ENCODE assay signal across 22 cellular contexts in genomic region chr1:99171126-99171813, GRCh38.
DNase-seq lines count a peak whose midpoint lies in the region; ATAC-seq, FAIRE-seq and TF ChIP-seq lines count a peak whose summit lies in the region.
"Had no signal": no experiment of that assay in that cellular context is flagged by ENCODE, and none has a peak within 500 bp of the region (broad histone marks: within the 10 kb centered on the region; RNA-seq: fewer than 3 reads in every experiment).

No MANE protein-coding gene starts in this region.

- no peak overlapping the region for H4K5ac ChIP-seq in H9 (ENCODE audit: insufficient read length, low read depth, low read length)

- no peaks in the 10 kb centered on the region for H3K27me3 ChIP-seq in H9 (ENCODE audit: insufficient read depth, low read length)
- no peaks in the 10 kb centered on the region for H3K27me3 ChIP-seq in CD8-positive, alpha-beta memory T cell (ENCODE audit: insufficient read depth, low read length, poor library complexity, severe bottlenecking)
- H3K27me3 ChIP-seq in CD4-positive, alpha-beta memory T cell (ENCODE audit: insufficient read depth, low read length) = no peaks in the 10 kb centered on the region
- H3K27me3 ChIP-seq: Peyer's patch, SJSA1 had no signal

- H4K20me1 ChIP-seq in H9 (ENCODE audit: control insufficient read depth, insufficient read depth, insufficient read length) = no peaks in the 10 kb centered on the region

- no peak overlapping the region for H3K18ac ChIP-seq in H9 (ENCODE audit: insufficient read length, low read depth, low read length)

- no peak overlapping the region for H3T11ph ChIP-seq in H9 (ENCODE audit: low read length)

- H3K14ac ChIP-seq in H9 (ENCODE audit: insufficient read depth, low read length) = no peak overlapping the region

- no peak overlapping the region for H2BK20ac ChIP-seq in H9 (ENCODE audit: low read depth, low read length, poor library complexity, severe bottlenecking)

- no peaks in the 10 kb centered on the region for H3K9me3 ChIP-seq in H9 (ENCODE audit: control insufficient read depth, low read depth, low read length)
- H3K9me3 ChIP-seq in CD8-positive, alpha-beta memory T cell (ENCODE audit: low read length) = no peaks in the 10 kb centered on the region
- no peaks in the 10 kb centered on the region for H3K9me3 ChIP-seq in CD4-positive, alpha-beta memory T cell (ENCODE audit: control insufficient read depth in 1 of 2, low read length in 2 of 2)
- H3K9me3 ChIP-seq: Peyer's patch, SJSA1, thoracic aorta had no signal

- H3K4me1 ChIP-seq in H9 (ENCODE audit: insufficient read depth, low read length) = no peaks in the 10 kb centered on the region
- no peaks in the 10 kb centered on the region for H3K4me1 ChIP-seq in CD8-positive, alpha-beta memory T cell (ENCODE audit: insufficient read depth, low read length)
- H3K4me1 ChIP-seq in CD4-positive, alpha-beta memory T cell (ENCODE audit: insufficient read depth, low read length) = no peaks in the 10 kb centered on the region
- H3K4me1 ChIP-seq: parathyroid adenoma, Peyer's patch had no signal

- H3K4me1 Mint-ChIP-seq in H9 (no peaks in the 10 kb centered on the region), progenitor cell of endocrine pancreas (ENCODE audit: low read depth) (peaks cover 17% of the 10 kb centered on the region)
- no peaks in the 10 kb centered on the region for H3K4me1 Mint-ChIP-seq in CD8-positive, alpha-beta memory T cell
- H3K4me1 Mint-ChIP-seq in CD4-positive, alpha-beta memory T cell = no peaks in the 10 kb centered on the region
- H3K4me1 Mint-ChIP-seq: natural killer cell; stimulated activated naive B cell treated with anti-CD40 and anti-IgM and Interleukin-4, amounts not matched to agents 10 μg/mL and 1 μg/mL and 100 μg/mL, for 72 hours had no signal

- no peak overlapping the region for H2BK5ac ChIP-seq in H9 (ENCODE audit: insufficient read length, low read length)

- ATAC-seq in HG03196 (IDR thresholded peaks at IDR 0.05; ENCODE audit: unreplicated experiment) = no peak
- ATAC-seq: CD8-positive, alpha-beta T cell; natural killer cell; stimulated activated naive B cell treated with anti-CD40 and anti-IgM and Interleukin-4, amounts not matched to agents 10 μg/mL and 1 μg/mL and 100 μg/mL, for 72 hours had no signal

- no peaks in the 10 kb centered on the region for H3K79me1 ChIP-seq in H9 (ENCODE audit: insufficient read depth, low read depth, low read length, poor library complexity, severe bottlenecking)

- no peak overlapping the region for H3K4me2 ChIP-seq in H9 (ENCODE audit: insufficient read depth, insufficient read length, low read length)

- H3K56ac ChIP-seq in H9 (ENCODE audit: insufficient read length, low read depth, low read length) = no peak overlapping the region

- POLR2A ChIA-PET in CD8-positive, alpha-beta memory T cell (lab: Charles Lee) = no interaction called here
- POLR2A ChIA-PET in CD4-positive, alpha-beta memory T cell (lab: Charles Lee; ENCODE audit: partially characterized antibody) = no interaction called here

- H2BK12ac ChIP-seq in H9 (ENCODE audit: insufficient read length, low read depth, low read length) = no peak overlapping the region

- no peak overlapping the region; a peak in 1 of 7 replicates for H3K27ac Mint-ChIP-seq in H9
- peak overlapping the region; percentile 49 for H3K27ac Mint-ChIP-seq in progenitor cell of endocrine pancreas
- no peak overlapping the region for H3K27ac Mint-ChIP-seq in CD8-positive, alpha-beta memory T cell
- H3K27ac Mint-ChIP-seq in CD4-positive, alpha-beta memory T cell = no peak overlapping the region
- H3K27ac Mint-ChIP-seq: CD8-positive, alpha-beta T cell; natural killer cell; stimulated activated naive B cell treated with anti-CD40 and anti-IgM and Interleukin-4, amounts not matched to agents 10 μg/mL and 1 μg/mL and 100 μg/mL, for 72 hours had no signal

- H3K27ac ChIP-seq in H9 (ENCODE audit: insufficient read length, low read depth, low read length) = no peak overlapping the region
- H3K27ac ChIP-seq in CD8-positive, alpha-beta memory T cell (ENCODE audit: low read depth, low read length) = no peak overlapping the region
- H3K27ac ChIP-seq in CD4-positive, alpha-beta memory T cell (ENCODE audit: low read depth, low read length) = no peak overlapping the region
- H3K27ac ChIP-seq: parathyroid adenoma, Peyer's patch, SJSA1, thoracic aorta had no signal

- no peaks in the 10 kb centered on the region for H3K23me2 ChIP-seq in H9 (ENCODE audit: insufficient read length, low read depth, low read length, poor library complexity, severe bottlenecking)

- DNase-seq in H9 (peak; percentile 39), SW480 (ENCODE audit: low spot score) (peak; percentile 9), progenitor cell of endocrine pancreas (ENCODE audit: low spot score, unreplicated experiment) (no peak)
- DNase-seq in CD8-positive, alpha-beta memory T cell = no peak
- no peak for DNase-seq in CD4-positive, alpha-beta memory T cell
- DNase-seq: activated CD4-positive, alpha-beta T cell treated with anti-CD3 and anti-CD28 coated beads, Interleukin-2, amount 50 U/mL, for 48 hours; activated effector memory CD4-positive, alpha-beta T cell treated with anti-CD3 and anti-CD28 coated beads, Interleukin-2, amount 50 U/mL, for 16 hours; CD8-positive, alpha-beta T cell; cortex of kidney; islet precursor cell; MV-4-11; natural killer cell; NCI-H187 treated with DMSO at 0.1 percent for 48 hours; NCI-H2227 treated with DMSO at 0.1 percent for 48 hours; Peyer's patch; stimulated activated CD4-positive, alpha-beta T cell treated with anti-CD3 and anti-CD28 coated beads, Interleukin-2, amount 100 ng/mL, for 24 hours; stimulated activated naive B cell treated with anti-CD40 and anti-IgM and Interleukin-4, amounts not matched to agents 10 μg/mL and 1 μg/mL and 100 μg/mL, for 72 hours had no signal

- no peak overlapping the region for H4K8ac ChIP-seq in H9 (replicated peaks; ENCODE audit: insufficient read length, low read depth, low read length)

- intact Hi-C loops in CD4-positive, alpha-beta memory T cell (cut with micrococcal nuclease) = no loop called here

- no peak overlapping the region for H4K91ac ChIP-seq in H9 (ENCODE audit: insufficient read length, low read depth, low read length)

- H3K9me3 Mint-ChIP-seq in H9 = no peaks in the 10 kb centered on the region
- no peaks in the 10 kb centered on the region for H3K9me3 Mint-ChIP-seq in progenitor cell of endocrine pancreas (ENCODE audit: low read depth)
- no peaks in the 10 kb centered on the region for H3K9me3 Mint-ChIP-seq in CD8-positive, alpha-beta memory T cell
- H3K9me3 Mint-ChIP-seq in CD4-positive, alpha-beta memory T cell = no peaks in the 10 kb centered on the region
- H3K9me3 Mint-ChIP-seq: CD8-positive, alpha-beta T cell; natural killer cell; stimulated activated naive B cell treated with anti-CD40 and anti-IgM and Interleukin-4, amounts not matched to agents 10 μg/mL and 1 μg/mL and 100 μg/mL, for 72 hours had no signal

- H3K4ac ChIP-seq in H9 (ENCODE audit: low read depth, low read length) = no peak overlapping the region

- peak; percentile 89 for FAIRE-seq in islet of Langerhans (lab: Jason Lieb, UNC)

- no CpG with 5 or more reads among the region's 7 CpGs for WGBS in H9 (ENCODE audit: extremely low coverage, insufficient read length, low lambda C conversion rate)

- H3K27me3 Mint-ChIP-seq in H9 (ENCODE audit: low read depth) (no peaks in the 10 kb centered on the region), progenitor cell of endocrine pancreas (no peaks in the 10 kb centered on the region)
- peaks cover 9 to 16% of the 10 kb centered on the region in 2 donors for H3K27me3 Mint-ChIP-seq in CD8-positive, alpha-beta memory T cell
- H3K27me3 Mint-ChIP-seq in CD4-positive, alpha-beta memory T cell = peaks cover 0 to 3% of the 10 kb centered on the region in 2 donors

- no peak overlapping the region for H2AK5ac ChIP-seq in H9 (ENCODE audit: insufficient read length, low read length)

- H3K23ac ChIP-seq in H9 (ENCODE audit: insufficient read length, low read depth, low read length) = no peak overlapping the region

- H2AFZ ChIP-seq in H9 (ENCODE audit: low read length) = no peak overlapping the region
- H2AFZ ChIP-seq: parathyroid adenoma had no signal

- no peak overlapping the region for H3K4me3 ChIP-seq in CD8-positive, alpha-beta memory T cell (ENCODE audit: low read length)
- H3K4me3 ChIP-seq in CD4-positive, alpha-beta memory T cell (ENCODE audit: low read length in 2 of 2) = no peak overlapping the region
- H3K4me3 ChIP-seq: Peyer's patch, SJSA1, thoracic aorta had no signal

- CTCF ChIA-PET in CD8-positive, alpha-beta memory T cell (lab: Charles Lee) = no interaction called here
- CTCF ChIA-PET in CD4-positive, alpha-beta memory T cell (lab: Charles Lee; ENCODE audit: partially characterized antibody) = interaction anchor here (0.7 kb wide), 1 partner anchor 11 kb away, joined by 3 read pairs; no protein-coding TSS in a partner anchor

- no peak overlapping the region for H2BK120ac ChIP-seq in H9 (ENCODE audit: low read depth, low read length, poor library complexity, severe bottlenecking)

- H3K36me3 ChIP-seq in CD8-positive, alpha-beta memory T cell (ENCODE audit: insufficient read depth, low read length) = no peaks in the 10 kb centered on the region
- no peaks in the 10 kb centered on the region for H3K36me3 ChIP-seq in CD4-positive, alpha-beta memory T cell (ENCODE audit: insufficient read depth, low read length)
- H3K36me3 ChIP-seq: Peyer's patch, SJSA1, thoracic aorta had no signal

- no peak overlapping the region for H3K9ac ChIP-seq in H9 (ENCODE audit: extremely low read depth, insufficient read length, low read length)
- H3K9ac ChIP-seq: parathyroid adenoma had no signal

- no peaks in the 10 kb centered on the region for H3K36me3 Mint-ChIP-seq in H9 (ENCODE audit: insufficient read depth in 1 of 3, low read depth in 3 of 3)
- no peaks in the 10 kb centered on the region for H3K36me3 Mint-ChIP-seq in progenitor cell of endocrine pancreas (ENCODE audit: insufficient read depth)
- H3K36me3 Mint-ChIP-seq in CD8-positive, alpha-beta memory T cell = no peaks in the 10 kb centered on the region
- H3K36me3 Mint-ChIP-seq in CD4-positive, alpha-beta memory T cell = no peaks in the 10 kb centered on the region
- H3K36me3 Mint-ChIP-seq: CD8-positive, alpha-beta T cell; natural killer cell; stimulated activated naive B cell treated with anti-CD40 and anti-IgM and Interleukin-4, amounts not matched to agents 10 μg/mL and 1 μg/mL and 100 μg/mL, for 72 hours had no signal

- H2BK15ac ChIP-seq in H9 (ENCODE audit: low read depth, low read length) = no peak overlapping the region

- no peak overlapping the region for H3K4me3 Mint-ChIP-seq in H9
- peak overlapping the region; percentile 20 for H3K4me3 Mint-ChIP-seq in progenitor cell of endocrine pancreas (ENCODE audit: low read depth)
- no peak overlapping the region for H3K4me3 Mint-ChIP-seq in CD8-positive, alpha-beta memory T cell
- no peak overlapping the region for H3K4me3 Mint-ChIP-seq in CD4-positive, alpha-beta memory T cell
- H3K4me3 Mint-ChIP-seq: CD8-positive, alpha-beta T cell; natural killer cell; stimulated activated naive B cell treated with anti-CD40 and anti-IgM and Interleukin-4, amounts not matched to agents 10 μg/mL and 1 μg/mL and 100 μg/mL, for 72 hours had no signal

- H3K79me2 ChIP-seq in H9 (ENCODE audit: insufficient read depth, low read length) = no peaks in the 10 kb centered on the region
- H3K79me2 ChIP-seq: parathyroid adenoma had no signal

- peak; percentile 36 for TF ChIP-seq CTCF in H9 (conservative IDR thresholded peaks at IDR 0.05)
- TF ChIP-seq CTCF in progenitor cell of endocrine pancreas (IDR thresholded peaks at IDR 0.05; ENCODE audit: unreplicated experiment) = peak; percentile 9

Comparison
In these comparisons a context has a peak if more than half of its experiments do, and no peak if none do; other contexts are left out.
1. DNase-seq: peak in H9 (single experiment) and SW480 (single experiment); none in progenitor cell of endocrine pancreas (single experiment), CD8-positive, alpha-beta memory T cell (0 of 5) and CD4-positive, alpha-beta memory T cell (0 of 5).